ENCODE assay signal across 7 cellular contexts in genomic region chr7:100171087-100171681, GRCh38. TPM values are rescaled to one million over a fixed set of nuclear protein-coding genes. Genes with fewer than 3 reads are reported as not detected.
DNase-seq lines count a peak whose midpoint lies in the region; ATAC-seq and TF ChIP-seq lines count a peak whose summit lies in the region.
"Had no signal": no experiment of that assay in that cellular context is flagged by ENCODE, and none has a peak within 500 bp of the region (broad histone marks: within the 10 kb centered on the region; RNA-seq: fewer than 3 reads in every experiment).

No MANE protein-coding gene starts in this region.

- POLR2A ChIA-PET in CD4-positive, alpha-beta T cell (lab: Charles Lee), result interaction anchor here (0.6 to 3.5 kb wide), 8 partner anchors 8 to 70 kb away, joined by 3 to 14 read pairs (median 4); partner anchors contain the start of genes AP4M1, LAMTOR4 and MCM7

- H3K4me3 ChIP-seq in left lung, result peak overlapping the region; percentile 9 to 30

- peaks cover 0 to 43% of the 10 kb centered on the region in 2 donors for H3K4me1 ChIP-seq in left lung

- no peaks in the 10 kb centered on the region for H3K36me3 ChIP-seq in left lung

- CTCF ChIA-PET in CD4-positive, alpha-beta T cell (lab: Charles Lee), result interaction anchor here (0.6 to 1.3 kb wide), 3 partner anchors 8 to 38 kb away, joined by 3 to 4 read pairs (median 4); no protein-coding TSS in a partner anchor

- TF ChIP-seq CTCF in CD4-positive, alpha-beta T cell (IDR thresholded peaks at IDR 0.05), result no peak
- TF ChIP-seq CTCF in left lung (IDR thresholded peaks at IDR 0.05), result no peak

- H3K9me3 Mint-ChIP-seq in CD4-positive, alpha-beta T cell, result no peaks in the 10 kb centered on the region
- no peaks in the 10 kb centered on the region for H3K9me3 Mint-ChIP-seq in activated T-cell treated with anti-CD3 and anti-CD28 coated beads, Interleukin-2, amount 50 U/mL, for 4 hours

- DNase-seq in CD4-positive, alpha-beta T cell, result peak in 2 of 10 experiments; percentile 25 to 35
- no peak for DNase-seq in activated T-cell treated with anti-CD3 and anti-CD28 coated beads, Interleukin-2, amount 50 U/mL, for 4 hours
- DNase-seq in left lung, result peak in 1 of 2 donors; percentile 81
- DNase-seq in foreskin melanocyte, result no peak
- no peak for DNase-seq in putamen (ENCODE audit: low spot score)
- DNase-seq: activated CD4-positive, CD25-positive, alpha-beta regulatory T cell had no signal

- peak overlapping the region; percentile 91 for H3K27ac Mint-ChIP-seq in CD4-positive, alpha-beta T cell

- H3K36me3 Mint-ChIP-seq in CD4-positive, alpha-beta T cell (ENCODE audit: low read depth), result no peaks in the 10 kb centered on the region
- H3K36me3 Mint-ChIP-seq in activated T-cell treated with anti-CD3 and anti-CD28 coated beads, Interleukin-2, amount 50 U/mL, for 4 hours (ENCODE audit: insufficient read depth), result no peaks in the 10 kb centered on the region

- H3K27ac ChIP-seq in CD4-positive, alpha-beta T cell (ENCODE audit: low read depth, low read length), result peak overlapping the region; percentile 50
- no peak overlapping the region for H3K27ac ChIP-seq in left lung

- ATAC-seq in CD4-positive, alpha-beta T cell (ENCODE audit: poor library complexity), result peak; percentile 22
- peak; percentile 38 to 39 for ATAC-seq in activated T-cell treated with anti-CD3 and anti-CD28 coated beads, Interleukin-2, amount 50 U/mL, for 4 hours
- ATAC-seq in left lung (peak; percentile 13), HG02571 (IDR thresholded peaks at IDR 0.05; ENCODE audit: unreplicated experiment) (no peak)

- intact Hi-C loops in CD4-positive, alpha-beta T cell (cut with DNase I, micrococcal nuclease), result loop anchor here in 1 of 2 experiments (1.0 kb wide), 1 partner anchor 36 kb away; no protein-coding TSS in a partner anchor
- intact Hi-C loops in left lung (cut with DNase I), result no loop called here

- H3K27me3 ChIP-seq in CD4-positive, alpha-beta T cell (ENCODE audit: control insufficient read depth, insufficient read depth, low read length), result no peaks in the 10 kb centered on the region
- peaks cover 10 to 71% of the 10 kb centered on the region in 2 donors for H3K27me3 ChIP-seq in left lung

- no peaks in the 10 kb centered on the region for H3K9me3 ChIP-seq in CD4-positive, alpha-beta T cell (ENCODE audit: control insufficient read depth, low read length)
- H3K9me3 ChIP-seq in left lung, result no peaks in the 10 kb centered on the region

- peaks cover 62% of the 10 kb centered on the region for H3K4me1 Mint-ChIP-seq in CD4-positive, alpha-beta T cell (ENCODE audit: low read depth)
- H3K4me1 Mint-ChIP-seq in activated T-cell treated with anti-CD3 and anti-CD28 coated beads, Interleukin-2, amount 50 U/mL, for 4 hours (ENCODE audit: low read depth), result peaks cover 59% of the 10 kb centered on the region

- no peaks in the 10 kb centered on the region for H3K27me3 Mint-ChIP-seq in CD4-positive, alpha-beta T cell
- H3K27me3 Mint-ChIP-seq in activated T-cell treated with anti-CD3 and anti-CD28 coated beads, Interleukin-2, amount 50 U/mL, for 4 hours (ENCODE audit: low read depth), result peaks cover 17% of the 10 kb centered on the region

- peak overlapping the region; percentile 85 for H3K4me3 Mint-ChIP-seq in CD4-positive, alpha-beta T cell
- H3K4me3 Mint-ChIP-seq in activated T-cell treated with anti-CD3 and anti-CD28 coated beads, Interleukin-2, amount 50 U/mL, for 4 hours, result peak overlapping the region; percentile 75

RNA-seq across cellular contexts. Expression of gene GAL3ST4, which starts 2.8 kb away (rescaled TPM):
- total RNA-seq in CD4-positive, alpha-beta T cell, result 10 to 100 TPM; 12.7 to 13.2 TPM
- total RNA-seq in activated T-cell treated with anti-CD3 and anti-CD28 coated beads, Interleukin-2, amount 50 U/mL, for 4 hours, result 1 to 10 TPM in 1 of 3 donors, under 1 TPM in 2; 0.33 to 1.2 (median 0.40) TPM
- 10 to 100 TPM; 17.1 to 18.9 TPM for total RNA-seq in left lung

RNA-seq across cellular contexts. Expression of gene GPC2, which starts 6.0 kb away (rescaled TPM):
- 10 to 100 TPM; 16.4 to 18.7 TPM for total RNA-seq in CD4-positive, alpha-beta T cell
- total RNA-seq in activated T-cell treated with anti-CD3 and anti-CD28 coated beads, Interleukin-2, amount 50 U/mL, for 4 hours, result 1 to 10 TPM; 3.5 to 4.2 (median 4.1) TPM
- total RNA-seq in left lung, result 1 to 10 TPM; 2.5 to 3.5 TPM

RNA-seq across cellular contexts. Expression of gene STAG3, which starts 6.5 kb away (rescaled TPM):
- 1 to 10 TPM; 4.0 to 5.5 TPM for total RNA-seq in CD4-positive, alpha-beta T cell
- total RNA-seq in activated T-cell treated with anti-CD3 and anti-CD28 coated beads, Interleukin-2, amount 50 U/mL, for 4 hours, result 1 to 10 TPM; 3.3 to 5.8 (median 3.9) TPM
- total RNA-seq in left lung, result 1 to 10 TPM in 1 of 2 donors, under 1 TPM in 1; 0.96 to 3.7 TPM

RNA-seq across cellular contexts. Expression of gene TRAPPC14, which starts 12.7 kb away (rescaled TPM):
- total RNA-seq in CD4-positive, alpha-beta T cell, result 10 to 100 TPM; 37.9 to 42.6 TPM
- total RNA-seq in activated T-cell treated with anti-CD3 and anti-CD28 coated beads, Interleukin-2, amount 50 U/mL, for 4 hours, result 10 to 100 TPM; 41.9 to 45.6 (median 43.6) TPM
- 10 to 100 TPM; 23.3 to 30.1 TPM for total RNA-seq in left lung

RNA-seq across cellular contexts. Expression of gene LAMTOR4, which starts 22.5 kb away (rescaled TPM):
- 100 to 1,000 TPM; 107 to 125 TPM for total RNA-seq in CD4-positive, alpha-beta T cell
- total RNA-seq in activated T-cell treated with anti-CD3 and anti-CD28 coated beads, Interleukin-2, amount 50 U/mL, for 4 hours, result 100 to 1,000 TPM; 109 to 119 (median 115) TPM
- 100 to 1,000 TPM; 103 to 120 TPM for total RNA-seq in left lung

Comparison
In these comparisons a context has a peak if more than half of its experiments do, and no peak if none do; other contexts are left out.
1. RNA of gene GAL3ST4, which starts 2.8 kb away (total RNA-seq): 17.1 to 18.9 TPM in left lung and 12.7 to 13.2 TPM in CD4-positive, alpha-beta T cell; 0.33 to 1.2 TPM in activated T-cell treated with anti-CD3 and anti-CD28 coated beads, Interleukin-2, amount 50 U/mL, for 4 hours; every median in the first group is over 4 times any median in the second.